12 cellular contexts compared by ENCODE assay signal in the genomic region with DNA sequence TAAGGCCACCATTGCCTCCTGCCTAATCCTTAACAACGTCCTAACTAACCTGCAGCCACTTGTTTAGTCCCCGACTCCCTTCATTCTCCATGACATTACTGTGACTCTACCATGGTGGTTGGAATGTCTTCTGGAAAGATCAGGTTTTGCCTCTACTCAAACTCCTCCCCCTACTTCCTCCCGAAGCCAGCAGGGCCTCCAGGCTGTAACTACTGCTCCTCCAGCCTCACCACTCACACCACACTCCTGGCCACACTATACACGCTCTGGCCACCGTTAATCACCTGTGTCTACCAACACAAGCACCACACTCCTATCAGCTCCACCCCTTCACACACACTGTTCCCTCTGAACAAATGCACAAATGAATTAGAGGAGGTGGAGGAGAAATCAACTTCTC.
DNase-seq lines count a peak whose midpoint lies in the region; ATAC-seq and TF ChIP-seq lines count a peak whose summit lies in the region.
"Had no signal": no experiment of that assay in that cellular context is flagged by ENCODE, and none has a peak within 500 bp of the region (broad histone marks: within the 10 kb centered on the region; RNA-seq: fewer than 3 reads in every experiment).

No MANE protein-coding gene starts in this region.

- H3K36me3 ChIP-seq in breast epithelium (no peaks in the 10 kb centered on the region), mesodermal cell (ENCODE audit: control insufficient read depth, insufficient read depth, low read length) (peaks cover 20% of the 10 kb centered on the region)
- H3K36me3 ChIP-seq: WERI-Rb-1 had no signal

- no peaks in the 10 kb centered on the region for H3K27me3 ChIP-seq in breast epithelium

- DNase-seq in stimulated activated naive CD8-positive, alpha-beta T cell treated with anti-CD3 and anti-CD28 coated beads, Interleukin-15, amount 100 ng/mL, for 72 hours, result no peak
- DNase-seq in stimulated activated naive CD8-positive, alpha-beta T cell treated with anti-CD3 and anti-CD28 coated beads, Interleukin-15, Interleukin-2, amounts not matched to agents 100 U/mL and 50 U/mL, for 24 hours, result no peak
- DNase-seq in breast epithelium (ENCODE audit: low spot score in 2 of 2) (peak in 1 of 2 donors; percentile 45), NCI-H1417 (lab: John Stamatoyannopoulos, UW) (no peak), caudate nucleus (lab: John Stamatoyannopoulos, UW) (no peak)
- no peak for DNase-seq in activated effector memory CD4-positive, alpha-beta T cell treated with Interleukin-2 at 50 U/mL for 16 hours
- no peak for DNase-seq in activated T-cell treated with anti-CD3 and anti-CD28 coated beads, Interleukin-2, amount 50 U/mL, for 48 hours
- DNase-seq: naive B cell, NCI-H187 treated with DMSO at 0.1 percent for 48 hours, PC-3, WERI-Rb-1 had no signal

- peak overlapping the region; percentile 25 to 52 for H3K4me3 Mint-ChIP-seq in stimulated activated naive CD8-positive, alpha-beta T cell treated with anti-CD3 and anti-CD28 coated beads, Interleukin-15, amount 100 ng/mL, for 72 hours
- H3K4me3 Mint-ChIP-seq: naive B cell had no signal

- H3K27ac Mint-ChIP-seq in stimulated activated naive CD8-positive, alpha-beta T cell treated with anti-CD3 and anti-CD28 coated beads, Interleukin-15, amount 100 ng/mL, for 72 hours, result peak overlapping the region in 1 of 2 donors; percentile 92

- H3K4me3 ChIP-seq in breast epithelium (no peak overlapping the region), mesodermal cell (ENCODE audit: extremely low read depth, insufficient read depth, low read length, poor library complexity, severe bottlenecking) (no peak overlapping the region)

- no peaks in the 10 kb centered on the region for H3K27me3 Mint-ChIP-seq in stimulated activated naive CD8-positive, alpha-beta T cell treated with anti-CD3 and anti-CD28 coated beads, Interleukin-15, amount 100 ng/mL, for 72 hours
- H3K27me3 Mint-ChIP-seq: naive B cell had no signal

- WGBS in mesodermal cell (ENCODE audit: insufficient coverage in 2 of 2), 2 experiments, result 81 to 100% methylated on average over 2 to 3 of the region's 5 CpGs

- H3K27ac ChIP-seq in breast epithelium (peak overlapping the region; percentile 93 to 94), mesodermal cell (ENCODE audit: low read depth, low read length, severe bottlenecking) (peak overlapping the region; percentile 49), caudate nucleus (ENCODE audit: low read depth, low read length) (no peak overlapping the region)

- H3K4me1 ChIP-seq in breast epithelium, result peaks cover 0 to 32% of the 10 kb centered on the region in 2 donors
- H3K4me1 ChIP-seq in mesodermal cell (ENCODE audit: control insufficient read depth, insufficient read depth, low read length, poor library complexity, severe bottlenecking), result peaks cover 48% of the 10 kb centered on the region

- no peaks in the 10 kb centered on the region for H3K9me3 ChIP-seq in breast epithelium
- no peaks in the 10 kb centered on the region for H3K9me3 ChIP-seq in mesodermal cell (ENCODE audit: control insufficient read depth, low read length)

- no peak for TF ChIP-seq CTCF in breast epithelium (IDR thresholded peaks at IDR 0.05)

- intact Hi-C loops in breast epithelium (cut with DNase I; ENCODE audit: low total_unique reads), result no loop called here

- no peaks in the 10 kb centered on the region for H3K9me3 Mint-ChIP-seq in stimulated activated naive CD8-positive, alpha-beta T cell treated with anti-CD3 and anti-CD28 coated beads, Interleukin-15, amount 100 ng/mL, for 72 hours
- H3K9me3 Mint-ChIP-seq: naive B cell had no signal

- ATAC-seq in stimulated activated naive CD8-positive, alpha-beta T cell treated with anti-CD3 and anti-CD28 coated beads, Interleukin-15, amount 100 ng/mL, for 72 hours, result peak; percentile 71
- no peak for ATAC-seq in stimulated activated naive CD8-positive, alpha-beta T cell treated with anti-CD3 and anti-CD28 coated beads, Interleukin-15, Interleukin-2, amounts not matched to agents 100 U/mL and 50 U/mL, for 24 hours
- ATAC-seq: PC-3 had no signal

- no peak for TF ChIP-seq POLR2A in breast epithelium (IDR thresholded peaks at IDR 0.05)

- peaks cover 49% of the 10 kb centered on the region for H3K4me1 Mint-ChIP-seq in stimulated activated naive CD8-positive, alpha-beta T cell treated with anti-CD3 and anti-CD28 coated beads, Interleukin-15, amount 100 ng/mL, for 72 hours
